Comparison of ENCODE assay signal across 15 cellular contexts in genomic region chr1:202046748-202047708, GRCh38. TPM values are rescaled to one million over a fixed set of nuclear protein-coding genes. Genes with fewer than 3 reads are reported as not detected.
DNase-seq lines count a peak whose midpoint lies in the region; ATAC-seq and TF ChIP-seq lines count a peak whose summit lies in the region.
"Had no signal": no experiment of that assay in that cellular context is flagged by ENCODE, and none has a peak within 500 bp of the region (broad histone marks: within the 10 kb centered on the region; RNA-seq: fewer than 3 reads in every experiment).

No MANE protein-coding gene starts in this region.

- TF ChIP-seq CTCF in MCF 10A (IDR thresholded peaks at IDR 0.05; ENCODE audit: unreplicated experiment) (no peak), lung (IDR thresholded peaks at IDR 0.05; ENCODE audit: control extremely low read depth, extremely low read depth) (no peak), GM20000 (IDR thresholded peaks at IDR 0.05; ENCODE audit: extremely low read depth, missing control alignments) (no peak), omental fat pad (IDR thresholded peaks at IDR 0.05) (no peak)

- no peaks in the 10 kb centered on the region for H3K9me3 ChIP-seq in lung (ENCODE audit: control insufficient read depth in 2 of 2, insufficient read depth in 1 of 2, low read length in 1 of 2)

- 60 to 66% methylated on average over 5 of the region's 5 CpGs for WGBS in lung, 2 donors

- H3K4me1 Mint-ChIP-seq in MCF 10A (ENCODE audit: insufficient read depth, unreplicated experiment) = peaks cover 20% of the 10 kb centered on the region

- H3K27me3 ChIP-seq in lung (ENCODE audit: control insufficient read depth, insufficient read depth) = no peaks in the 10 kb centered on the region
- H3K27me3 ChIP-seq: dorsolateral prefrontal cortex had no signal

- no TSS peak for BruUV-seq in MCF 10A (replicated peaks; lab: Mats Ljungman, UMichigan)

- no peak overlapping the region for H3K4me3 ChIP-seq in lung
- H3K4me3 ChIP-seq: dorsolateral prefrontal cortex had no signal

- peak; percentile 53 for DNase-seq in 8988T
- DNase-seq in HuH-7.5 (ENCODE audit: low spot score) = peak; percentile 33
- peak; percentile 78 for DNase-seq in MCF 10A (ENCODE audit: unreplicated experiment)
- no peak for DNase-seq in lung (ENCODE audit: low spot score)
- no peak for DNase-seq in GM20000 (ENCODE audit: low spot score)
- no peak for DNase-seq in stimulated activated CD4-positive, alpha-beta T cell treated with anti-CD3 and anti-CD28 coated beads, Interleukin-4, amount 100 ng/mL, for 4 hours
- DNase-seq in omental fat pad (ENCODE audit: low spot score) = no peak
- DNase-seq: activated CD8-positive, alpha-beta memory T cell treated with anti-CD3 and anti-CD28 coated beads, Interleukin-2, amount 50 U/mL, for 48 hours; dorsolateral prefrontal cortex; Karpas-422; kidney glomerular epithelial cell; Right ventricle myocardium superior; stimulated activated CD4-positive, alpha-beta T cell treated with anti-CD3 and anti-CD28 coated beads, Interleukin-15, amount 100 ng/mL, for 24 hours; stimulated activated CD8-positive, alpha-beta memory T cell treated with anti-CD3 and anti-CD28 coated beads, Interleukin-4, amount 100 ng/mL, for 48 hours had no signal

- no peaks in the 10 kb centered on the region for H3K27me3 Mint-ChIP-seq in MCF 10A (ENCODE audit: insufficient read depth, unreplicated experiment)

- no peaks in the 10 kb centered on the region for H3K36me3 ChIP-seq in lung (ENCODE audit: control insufficient read depth in 2 of 2, insufficient read depth in 2 of 2, low read length in 2 of 2)

- no peaks in the 10 kb centered on the region for H3K9me3 Mint-ChIP-seq in MCF 10A (ENCODE audit: unreplicated experiment)

- POLR2A ChIA-PET in MCF 10A (lab: Yijun Ruan, JAX) = interaction anchor here (0.7 to 2.6 kb wide), 7 partner anchors 10 to 67 kb away, joined by 3 to 18 read pairs (median 4); no protein-coding TSS in a partner anchor

- CTCF ChIA-PET in MCF 10A (lab: Yijun Ruan, JAX) = interaction anchor here (0.6 to 1.5 kb wide), 8 partner anchors 9 to 235 kb away, joined by 3 to 8 read pairs (median 4); no protein-coding TSS in a partner anchor

- H3K27ac Mint-ChIP-seq in MCF 10A (ENCODE audit: low read depth, unreplicated experiment) = peak overlapping the region; percentile 3

- peak; percentile 1 for ATAC-seq in lung (ENCODE audit: insufficient read depth, low FRiP score)
- ATAC-seq in HG02840 (IDR thresholded peaks at IDR 0.05; ENCODE audit: low FRiP score, unreplicated experiment) = no peak
- ATAC-seq in omental fat pad (ENCODE audit: low FRiP score) = no peak

- H3K27ac ChIP-seq in lung (ENCODE audit: low read depth in 1 of 2, low read length in 1 of 2) = peak overlapping the region in 1 of 2 donors; percentile 72
- H3K27ac ChIP-seq: dorsolateral prefrontal cortex had no signal

- no peaks in the 10 kb centered on the region for H3K4me1 ChIP-seq in lung (ENCODE audit: control insufficient read depth in 2 of 2, insufficient read depth in 2 of 2, low read length in 2 of 2)

- no peak overlapping the region for H3K4me3 Mint-ChIP-seq in MCF 10A (ENCODE audit: unreplicated experiment)

- intact Hi-C loops in MCF 10A (cut with micrococcal nuclease) = no loop called here

- no peaks in the 10 kb centered on the region for H3K36me3 Mint-ChIP-seq in MCF 10A (ENCODE audit: insufficient read depth, unreplicated experiment)

RNA-seq across cellular contexts. Expression of gene ELF3, which starts 36.6 kb away (rescaled TPM):
- total RNA-seq in MCF 10A (2022) = 0.10 and 0.33 TPM in 2 replicates
- 100 to 1,000 TPM; 150 to 219 TPM for total RNA-seq in lung
- 100 to 1,000 TPM; 143 to 148 TPM for polyA plus RNA-seq in lung
- 10 to 100 TPM in 1 of 4 donors, 1 to 10 TPM in 1, under 1 TPM in 2; 0.47 to 23.0 (median 1.8) TPM for total RNA-seq in omental fat pad

Comparison
In these comparisons a context has a peak if more than half of its experiments do, and no peak if none do; other contexts are left out.
1. DNase-seq: peak in 8988T (single experiment), HuH-7.5 (single experiment) and MCF 10A (single experiment); none in lung (single experiment), GM20000 (single experiment), stimulated activated CD4-positive, alpha-beta T cell treated with anti-CD3 and anti-CD28 coated beads, Interleukin-4, amount 100 ng/mL, for 4 hours (0 of 2) and omental fat pad (single experiment).
2. RNA of gene ELF3, which starts 36.6 kb away (total RNA-seq): 150 to 219 TPM in lung; 0.47 to 23.0 TPM in omental fat pad and 0.10 to 0.33 TPM in MCF 10A; every median in the first group is over 4 times any median in the second.